Comparison of ENCODE assay signal across 8 cellular contexts in genomic region chr3:39383913-39384664, GRCh38. TPM values are rescaled to one million over a fixed set of nuclear protein-coding genes. Genes with fewer than 3 reads are reported as not detected.
A peak's percentile ranks its signal among the peaks of the same experiment; 100 is the strongest.
DNase-seq lines count a peak whose midpoint lies in the region; ATAC-seq, FAIRE-seq and TF ChIP-seq lines count a peak whose summit lies in the region.

No MANE protein-coding gene starts in this region.

- H3K4me1 ChIP-seq in hepatocyte (ENCODE audit: insufficient read depth) (peaks cover 34% of the 10 kb centered on the region), gastrocnemius medialis (peaks cover 14 to 20% of the 10 kb centered on the region in 2 donors)

- in situ Hi-C loops in gastrocnemius medialis (cut with MboI; ENCODE audit: low sequenced_read_pairs in 4 of 4), result loop anchor here in 1 of 4 donors (25.0 kb wide), 1 partner anchor 1078 kb away; the partner anchor contains the start of gene RPL14

- no peaks in the 10 kb centered on the region for H3K9me2 ChIP-seq in hepatocyte (replicated peaks; ENCODE audit: insufficient read depth)

- no peaks in the 10 kb centered on the region for H3K36me3 ChIP-seq in hepatocyte (replicated peaks; ENCODE audit: insufficient read depth, low read depth)
- H3K36me3 ChIP-seq in gastrocnemius medialis, result no peaks in the 10 kb centered on the region

- H3K27me3 ChIP-seq in hepatocyte (no peaks in the 10 kb centered on the region), gastrocnemius medialis (no peaks in the 10 kb centered on the region)

- peak; percentile 77 for ATAC-seq in HG02763 (IDR thresholded peaks at IDR 0.05; ENCODE audit: unreplicated experiment)
- peak; percentile 89 to 90 for ATAC-seq in gastrocnemius medialis

- H3K9me3 ChIP-seq in hepatocyte (ENCODE audit: low read depth), result no peaks in the 10 kb centered on the region
- H3K9me3 ChIP-seq in gastrocnemius medialis, result no peaks in the 10 kb centered on the region

- peak overlapping the region; percentile 37 for H3K27ac ChIP-seq in angular gyrus (ENCODE audit: low read depth, low read length)
- H3K27ac ChIP-seq in hepatocyte, result peak overlapping the region; percentile 98
- H3K27ac ChIP-seq in gastrocnemius medialis, result peak overlapping the region; percentile 96 to 97 (median 96)

- DNase-seq in GM12892 (ENCODE audit: insufficient read length) (peak; percentile 95), RPMI8226 (peak; percentile 98), hepatocyte (ENCODE audit: low spot score) (peak; percentile 99), gastrocnemius medialis (peak; percentile 96 to 97), occipital lobe (lab: John Stamatoyannopoulos, UW) (no peak), NCI-H510A (lab: John Stamatoyannopoulos, UW) (no peak)

- TF ChIP-seq POLR2A in GM12892 (IDR thresholded peaks at IDR 0.05; ENCODE audit: low read depth, low read length) (peak; percentile 90), gastrocnemius medialis (IDR thresholded peaks at IDR 0.05) (peak; percentile 89 to 96)

- FAIRE-seq in GM12892 (lab: Jason Lieb, UNC), result peak; percentile 97

- H3K79me2 ChIP-seq in hepatocyte, result peaks cover 55% of the 10 kb centered on the region

- H3K4me3 ChIP-seq in hepatocyte, result peak overlapping the region; percentile 50
- peak overlapping the region; percentile 81 to 98 (median 90) for H3K4me3 ChIP-seq in gastrocnemius medialis

- intact Hi-C loops in gastrocnemius medialis (cut with DNase I; ENCODE audit: low total_unique reads), result loop anchor here (1.0 to 5.0 kb wide), 4 partner anchors 22 to 332 kb away; partner anchors contain the start of genes GORASP1, RPSA, SCN11A and TTC21A

- TF ChIP-seq CTCF in hepatocyte (IDR thresholded peaks at IDR 0.05; ENCODE audit: poor library complexity) (no peak), gastrocnemius medialis (IDR thresholded peaks at IDR 0.05 in 4 of 5, conservative IDR thresholded peaks at IDR 0.05 in 1 of 5) (peak in 1 of 5 experiments; percentile 45)

- peaks cover 45% of the 10 kb centered on the region for H4K20me1 ChIP-seq in hepatocyte (ENCODE audit: insufficient read depth, poor library complexity, severe bottlenecking)

- H3K4me2 ChIP-seq in hepatocyte, result peak overlapping the region; percentile 83

- WGBS in hepatocyte (ENCODE audit: low lambda C conversion rate, missing lambda C conversion rate), result under 1% methylated on average over 62 of the region's 63 CpGs

- H2AFZ ChIP-seq in hepatocyte, result peak overlapping the region; percentile 95

RNA-seq across cellular contexts. Expression of gene SLC25A38, which starts 0.9 kb away (rescaled TPM):
- polyA plus RNA-seq in GM12892 (2012; ENCODE audit: missing spikeins), result 19.1 TPM
- total RNA-seq in hepatocyte (37.2 and 43.2 TPM in 2 replicates), gastrocnemius medialis (10 to 100 TPM; 43.8 to 51.2 (median 48.2) TPM), occipital lobe (12.2 TPM)
- 32.4 and 35.7 TPM in 2 replicates for polyA plus RNA-seq in hepatocyte

RNA-seq across cellular contexts. Expression of gene RPSA, which starts 22.4 kb away (rescaled TPM):
- polyA plus RNA-seq in GM12892 (2012; ENCODE audit: missing spikeins), result 4,651 TPM
- total RNA-seq in hepatocyte, result 961 and 1,236 TPM in 2 replicates
- 249 and 267 TPM in 2 replicates for polyA plus RNA-seq in hepatocyte
- 100 to 1,000 TPM; 644 to 857 (median 730) TPM for total RNA-seq in gastrocnemius medialis
- 1,286 TPM for total RNA-seq in occipital lobe

RNA-seq across cellular contexts. Expression of gene CCR8, which starts 54.6 kb away (rescaled TPM):
- polyA plus RNA-seq in GM12892 (2012; ENCODE audit: missing spikeins), result 9.3 TPM
- not detected in 2 replicates for total RNA-seq in hepatocyte
- polyA plus RNA-seq in hepatocyte, result not detected in 2 replicates
- total RNA-seq in gastrocnemius medialis, result not detected
- not detected for total RNA-seq in occipital lobe

Comparison
In these comparisons a context has a peak if more than half of its experiments do, and no peak if none do; other contexts are left out.
1. DNase-seq: peak in GM12892 (single experiment), RPMI8226 (single experiment), hepatocyte (single experiment) and gastrocnemius medialis (2 of 2); none in occipital lobe (single experiment) and NCI-H510A (single experiment).
2. H3K27ac ChIP-seq: peak in every context shown above with its lines; median percentile 98 in hepatocyte; 96 in gastrocnemius medialis; 37 in angular gyrus.